Comparison of ENCODE assay signal across 10 cellular contexts in the genomic region with DNA sequence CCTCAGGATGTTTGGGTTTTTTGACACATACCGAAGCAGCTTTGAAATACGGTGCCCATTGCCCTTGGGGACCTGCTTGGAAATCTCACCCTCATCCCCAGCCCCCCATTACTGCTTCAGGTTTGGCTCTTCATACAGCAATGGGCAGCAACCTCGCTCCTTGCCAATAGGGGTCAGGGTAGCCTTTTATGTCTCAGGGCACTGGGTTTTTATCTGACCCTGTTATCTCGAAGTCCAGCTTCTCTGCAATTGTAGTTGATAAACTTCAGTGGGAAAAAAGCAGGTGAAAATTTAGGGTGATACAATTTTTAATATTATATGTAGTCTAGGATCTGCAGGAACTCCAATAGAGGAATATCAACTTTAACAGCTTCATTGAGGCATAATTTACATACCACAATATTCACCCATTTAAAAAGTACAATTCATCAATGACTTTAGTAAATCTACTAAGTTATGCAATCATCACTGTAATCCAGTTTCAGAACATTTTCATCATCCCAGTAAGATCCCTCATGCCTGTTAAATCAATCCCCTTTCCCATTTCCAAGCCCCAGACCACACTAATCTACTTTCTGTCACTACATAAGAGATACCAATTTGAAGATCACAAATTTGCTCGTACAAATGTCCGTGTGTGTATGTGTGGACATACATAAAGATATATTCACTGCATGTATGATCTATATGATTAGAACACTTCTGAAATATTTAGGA.
A peak's percentile ranks its signal among the peaks of the same experiment; 100 is the strongest.
DNase-seq lines count a peak whose midpoint lies in the region; ATAC-seq, FAIRE-seq and TF ChIP-seq lines count a peak whose summit lies in the region.
"Had no signal": no experiment of that assay in that cellular context is flagged by ENCODE, and none has a peak within 500 bp of the region (broad histone marks: within the 10 kb centered on the region; RNA-seq: fewer than 3 reads in every experiment).

No MANE protein-coding gene starts in this region.

- no peak overlapping the region for H3K4me3 Mint-ChIP-seq in glutamatergic neuron (ENCODE audit: unreplicated experiment)
- H3K4me3 Mint-ChIP-seq: IgD-negative memory B cell had no signal

- H3K27ac Mint-ChIP-seq in glutamatergic neuron (ENCODE audit: unreplicated experiment): no peak overlapping the region
- H3K27ac Mint-ChIP-seq: IgD-negative memory B cell had no signal

- no peaks in the 10 kb centered on the region for H3K27me3 ChIP-seq in H7 (ENCODE audit: control insufficient read depth, insufficient read depth, low read length)
- no peaks in the 10 kb centered on the region for H3K27me3 ChIP-seq in SJSA1 (replicated peaks)
- H3K27me3 ChIP-seq: upper lobe of left lung had no signal

- peaks cover 13% of the 10 kb centered on the region for H3K4me1 ChIP-seq in SJSA1 (replicated peaks)

- H3K9me3 ChIP-seq in SJSA1 (replicated peaks): no peaks in the 10 kb centered on the region
- H3K9me3 ChIP-seq: upper lobe of left lung had no signal

- peaks cover 3% of the 10 kb centered on the region for H3K9me3 Mint-ChIP-seq in glutamatergic neuron (ENCODE audit: unreplicated experiment)
- H3K9me3 Mint-ChIP-seq: IgD-negative memory B cell had no signal

- TF ChIP-seq CTCF in glutamatergic neuron (IDR thresholded peaks at IDR 0.05; ENCODE audit: partially characterized antibody, unreplicated experiment): peak; percentile 74

- FAIRE-seq in GM19239 (lab: Jason Lieb, UNC): no peak

- DNase-seq in CD1c-positive myeloid dendritic cell (ENCODE audit: extremely low spot score) (peak; percentile 9), H7 (peak; percentile 38), SJSA1 (ENCODE audit: low read depth in 1 of 2, low spot score in 2 of 2) (peak; percentile 50 to 57), glutamatergic neuron (peak; percentile 58), GM19239 (ENCODE audit: insufficient read length, low spot score) (no peak)
- no peak for DNase-seq in activated CD4-positive, alpha-beta T cell treated with anti-CD3 and anti-CD28 coated beads for 1 hour

- H3K4me3 ChIP-seq in H7 (ENCODE audit: insufficient read depth, low read depth, low read length) (no peak overlapping the region), SJSA1 (no peak overlapping the region)
- H3K4me3 ChIP-seq: upper lobe of left lung had no signal

- no peaks in the 10 kb centered on the region for H3K27me3 Mint-ChIP-seq in glutamatergic neuron (ENCODE audit: unreplicated experiment)

- no peaks in the 10 kb centered on the region for H3K36me3 Mint-ChIP-seq in glutamatergic neuron (ENCODE audit: unreplicated experiment)
- H3K36me3 Mint-ChIP-seq: IgD-negative memory B cell had no signal

- H3K36me3 ChIP-seq in H7 (replicated peaks; ENCODE audit: control insufficient read depth, insufficient read depth, low read length) (no peaks in the 10 kb centered on the region), SJSA1 (no peaks in the 10 kb centered on the region)
- H3K36me3 ChIP-seq: upper lobe of left lung had no signal

- H3K4me1 Mint-ChIP-seq in glutamatergic neuron (ENCODE audit: low read depth, unreplicated experiment): peaks cover 21% of the 10 kb centered on the region

- H3K27ac ChIP-seq in SJSA1: no peak overlapping the region
- H3K27ac ChIP-seq: upper lobe of left lung had no signal

- no peak for ATAC-seq in HG03460 (IDR thresholded peaks at IDR 0.05; ENCODE audit: unreplicated experiment)
- ATAC-seq in GM19452 (IDR thresholded peaks at IDR 0.05; ENCODE audit: unreplicated experiment): no peak

Comparison
In these comparisons a context has a peak if more than half of its experiments do, and no peak if none do; other contexts are left out.
1. DNase-seq: peak in CD1c-positive myeloid dendritic cell (single experiment), H7 (single experiment), SJSA1 (2 of 2) and glutamatergic neuron (single experiment); none in activated CD4-positive, alpha-beta T cell treated with anti-CD3 and anti-CD28 coated beads for 1 hour (single experiment) and GM19239 (single experiment).